Comparison of ENCODE assay signal across 1 cellular context in the genomic region with DNA sequence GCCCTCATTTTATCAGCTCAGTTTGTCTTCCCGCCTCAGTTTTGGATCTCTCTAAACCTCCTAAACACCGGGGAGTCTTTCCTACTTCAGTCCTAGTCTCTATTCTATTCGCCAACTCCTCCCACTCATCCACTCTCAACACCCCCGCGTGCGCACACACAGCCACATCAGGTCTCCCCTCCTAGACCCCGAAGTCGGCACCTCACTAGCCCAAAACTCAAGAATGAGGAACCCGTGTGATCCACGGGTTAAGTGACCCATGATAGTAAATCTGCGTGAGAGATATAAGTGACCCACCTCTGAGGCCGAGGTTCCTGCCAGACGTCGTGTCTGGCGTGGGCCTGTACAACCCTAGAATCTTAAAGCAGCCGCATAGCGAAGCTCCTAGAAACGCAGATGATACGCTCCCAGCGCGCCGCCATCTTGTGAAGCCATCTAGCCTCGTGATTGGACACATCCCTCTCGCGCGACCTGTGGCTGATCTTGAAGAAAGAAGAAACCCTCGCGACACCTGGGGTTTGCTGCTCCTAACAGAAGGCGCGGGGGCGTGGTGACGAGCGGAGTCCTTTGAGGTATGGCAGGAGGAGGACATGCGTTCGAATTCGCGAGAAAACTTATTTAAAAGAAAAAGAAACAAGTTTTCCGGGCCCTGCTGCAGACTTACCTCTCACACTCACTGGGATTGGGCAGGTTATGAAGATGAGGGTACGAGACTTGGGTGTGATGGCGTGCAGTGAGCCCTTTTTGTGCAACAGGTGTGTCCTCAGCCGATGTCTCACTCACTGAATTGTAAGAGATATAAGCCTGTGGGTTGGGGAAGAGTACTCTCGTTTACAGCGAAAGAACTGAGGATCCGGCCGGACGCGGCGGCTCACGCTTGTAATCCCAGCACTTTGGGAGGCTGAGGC.
A peak's percentile ranks its signal among the peaks of the same experiment; 100 is the strongest.
TF ChIP-seq lines count a peak whose summit lies in the region.

A gene with protein sequence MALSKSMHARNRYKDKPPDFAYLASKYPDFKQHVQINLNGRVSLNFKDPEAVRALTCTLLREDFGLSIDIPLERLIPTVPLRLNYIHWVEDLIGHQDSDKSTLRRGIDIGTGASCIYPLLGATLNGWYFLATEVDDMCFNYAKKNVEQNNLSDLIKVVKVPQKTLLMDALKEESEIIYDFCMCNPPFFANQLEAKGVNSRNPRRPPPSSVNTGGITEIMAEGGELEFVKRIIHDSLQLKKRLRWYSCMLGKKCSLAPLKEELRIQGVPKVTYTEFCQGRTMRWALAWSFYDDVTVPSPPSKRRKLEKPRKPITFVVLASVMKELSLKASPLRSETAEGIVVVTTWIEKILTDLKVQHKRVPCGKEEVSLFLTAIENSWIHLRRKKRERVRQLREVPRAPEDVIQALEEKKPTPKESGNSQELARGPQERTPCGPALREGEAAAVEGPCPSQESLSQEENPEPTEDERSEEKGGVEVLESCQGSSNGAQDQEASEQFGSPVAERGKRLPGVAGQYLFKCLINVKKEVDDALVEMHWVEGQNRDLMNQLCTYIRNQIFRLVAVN (minus strand): TSS at position 427 of the 908 bp plus-strand sequence. CDS start 9,557 bp downstream, outside the sequence.

TF ChIP-seq in HepG2, 621 proteins besides CTCF, POLR2A, EP300 and RAD21 (continued from another document):
- TF ChIP-seq, protein P1, sequence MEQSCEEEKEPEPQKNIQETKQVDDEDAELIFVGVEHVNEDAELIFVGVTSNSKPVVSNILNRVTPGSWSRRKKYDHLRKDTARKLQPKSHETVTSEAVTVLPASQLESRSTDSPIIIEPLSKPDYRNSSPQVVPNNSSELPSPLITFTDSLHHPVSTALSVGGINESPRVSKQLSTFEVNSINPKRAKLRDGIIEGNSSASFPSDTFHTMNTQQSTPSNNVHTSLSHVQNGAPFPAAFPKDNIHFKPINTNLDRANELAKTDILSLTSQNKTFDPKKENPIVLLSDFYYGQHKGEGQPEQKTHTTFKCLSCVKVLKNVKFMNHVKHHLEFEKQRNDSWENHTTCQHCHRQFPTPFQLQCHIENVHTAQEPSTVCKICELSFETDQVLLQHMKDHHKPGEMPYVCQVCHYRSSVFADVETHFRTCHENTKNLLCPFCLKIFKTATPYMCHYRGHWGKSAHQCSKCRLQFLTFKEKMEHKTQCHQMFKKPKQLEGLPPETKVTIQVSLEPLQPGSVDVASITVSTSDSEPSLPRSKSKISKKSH (CRISPR knock-in tag; IDR thresholded peaks at IDR 0.05; ENCODE audit: borderline replicate concordance), result peak; percentile 54; the same call in 1 of the 2 replicates
- no peak for TF ChIP-seq REXO4 (CRISPR knock-in tag; IDR thresholded peaks at IDR 0.05; ENCODE audit: borderline replicate concordance)
- TF ChIP-seq ZNF670 (CRISPR knock-in tag; IDR thresholded peaks at IDR 0.05; ENCODE audit: borderline replicate concordance), result no peak
- TF ChIP-seq, protein P2, sequence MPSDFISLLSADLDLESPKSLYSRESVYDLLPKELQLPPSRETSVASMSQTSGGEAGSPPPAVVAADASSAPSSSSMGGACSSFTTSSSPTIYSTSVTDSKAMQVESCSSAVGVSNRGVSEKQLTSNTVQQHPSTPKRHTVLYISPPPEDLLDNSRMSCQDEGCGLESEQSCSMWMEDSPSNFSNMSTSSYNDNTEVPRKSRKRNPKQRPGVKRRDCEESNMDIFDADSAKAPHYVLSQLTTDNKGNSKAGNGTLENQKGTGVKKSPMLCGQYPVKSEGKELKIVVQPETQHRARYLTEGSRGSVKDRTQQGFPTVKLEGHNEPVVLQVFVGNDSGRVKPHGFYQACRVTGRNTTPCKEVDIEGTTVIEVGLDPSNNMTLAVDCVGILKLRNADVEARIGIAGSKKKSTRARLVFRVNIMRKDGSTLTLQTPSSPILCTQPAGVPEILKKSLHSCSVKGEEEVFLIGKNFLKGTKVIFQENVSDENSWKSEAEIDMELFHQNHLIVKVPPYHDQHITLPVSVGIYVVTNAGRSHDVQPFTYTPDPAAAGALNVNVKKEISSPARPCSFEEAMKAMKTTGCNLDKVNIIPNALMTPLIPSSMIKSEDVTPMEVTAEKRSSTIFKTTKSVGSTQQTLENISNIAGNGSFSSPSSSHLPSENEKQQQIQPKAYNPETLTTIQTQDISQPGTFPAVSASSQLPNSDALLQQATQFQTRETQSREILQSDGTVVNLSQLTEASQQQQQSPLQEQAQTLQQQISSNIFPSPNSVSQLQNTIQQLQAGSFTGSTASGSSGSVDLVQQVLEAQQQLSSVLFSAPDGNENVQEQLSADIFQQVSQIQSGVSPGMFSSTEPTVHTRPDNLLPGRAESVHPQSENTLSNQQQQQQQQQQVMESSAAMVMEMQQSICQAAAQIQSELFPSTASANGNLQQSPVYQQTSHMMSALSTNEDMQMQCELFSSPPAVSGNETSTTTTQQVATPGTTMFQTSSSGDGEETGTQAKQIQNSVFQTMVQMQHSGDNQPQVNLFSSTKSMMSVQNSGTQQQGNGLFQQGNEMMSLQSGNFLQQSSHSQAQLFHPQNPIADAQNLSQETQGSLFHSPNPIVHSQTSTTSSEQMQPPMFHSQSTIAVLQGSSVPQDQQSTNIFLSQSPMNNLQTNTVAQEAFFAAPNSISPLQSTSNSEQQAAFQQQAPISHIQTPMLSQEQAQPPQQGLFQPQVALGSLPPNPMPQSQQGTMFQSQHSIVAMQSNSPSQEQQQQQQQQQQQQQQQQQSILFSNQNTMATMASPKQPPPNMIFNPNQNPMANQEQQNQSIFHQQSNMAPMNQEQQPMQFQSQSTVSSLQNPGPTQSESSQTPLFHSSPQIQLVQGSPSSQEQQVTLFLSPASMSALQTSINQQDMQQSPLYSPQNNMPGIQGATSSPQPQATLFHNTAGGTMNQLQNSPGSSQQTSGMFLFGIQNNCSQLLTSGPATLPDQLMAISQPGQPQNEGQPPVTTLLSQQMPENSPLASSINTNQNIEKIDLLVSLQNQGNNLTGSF (CRISPR knock-in tag; IDR thresholded peaks at IDR 0.05), result 0 out of 2 replicates have a peak, but pooled peaks have one; percentile 36
- TF ChIP-seq, protein P3, sequence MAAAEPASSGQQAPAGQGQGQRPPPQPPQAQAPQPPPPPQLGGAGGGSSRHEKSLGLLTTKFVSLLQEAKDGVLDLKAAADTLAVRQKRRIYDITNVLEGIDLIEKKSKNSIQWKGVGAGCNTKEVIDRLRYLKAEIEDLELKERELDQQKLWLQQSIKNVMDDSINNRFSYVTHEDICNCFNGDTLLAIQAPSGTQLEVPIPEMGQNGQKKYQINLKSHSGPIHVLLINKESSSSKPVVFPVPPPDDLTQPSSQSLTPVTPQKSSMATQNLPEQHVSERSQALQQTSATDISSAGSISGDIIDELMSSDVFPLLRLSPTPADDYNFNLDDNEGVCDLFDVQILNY (CRISPR knock-in tag; conservative IDR thresholded peaks at IDR 0.05), result peak; percentile 32; the same call in 1 of the 2 replicates
- no peak for TF ChIP-seq MBD4 (IDR thresholded peaks at IDR 0.05; ENCODE audit: borderline replicate concordance, low read length)
- peak; percentile 55 for TF ChIP-seq ZNF777 (CRISPR knock-in tag; IDR thresholded peaks at IDR 0.05)
- TF ChIP-seq, protein P4, sequence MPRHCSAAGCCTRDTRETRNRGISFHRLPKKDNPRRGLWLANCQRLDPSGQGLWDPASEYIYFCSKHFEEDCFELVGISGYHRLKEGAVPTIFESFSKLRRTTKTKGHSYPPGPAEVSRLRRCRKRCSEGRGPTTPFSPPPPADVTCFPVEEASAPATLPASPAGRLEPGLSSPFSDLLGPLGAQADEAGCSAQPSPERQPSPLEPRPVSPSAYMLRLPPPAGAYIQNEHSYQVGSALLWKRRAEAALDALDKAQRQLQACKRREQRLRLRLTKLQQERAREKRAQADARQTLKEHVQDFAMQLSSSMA (CRISPR knock-in tag; IDR thresholded peaks at IDR 0.05), result no peak
- peak; percentile 85 for TF ChIP-seq THAP11 (CRISPR knock-in tag; IDR thresholded peaks at IDR 0.05)
- TF ChIP-seq ZNF326 (CRISPR knock-in tag; IDR thresholded peaks at IDR 0.05; ENCODE audit: borderline replicate concordance), result no peak
- peak; percentile 43 for TF ChIP-seq IRF2 (CRISPR knock-in tag; IDR thresholded peaks at IDR 0.05)
- TF ChIP-seq, protein P5, sequence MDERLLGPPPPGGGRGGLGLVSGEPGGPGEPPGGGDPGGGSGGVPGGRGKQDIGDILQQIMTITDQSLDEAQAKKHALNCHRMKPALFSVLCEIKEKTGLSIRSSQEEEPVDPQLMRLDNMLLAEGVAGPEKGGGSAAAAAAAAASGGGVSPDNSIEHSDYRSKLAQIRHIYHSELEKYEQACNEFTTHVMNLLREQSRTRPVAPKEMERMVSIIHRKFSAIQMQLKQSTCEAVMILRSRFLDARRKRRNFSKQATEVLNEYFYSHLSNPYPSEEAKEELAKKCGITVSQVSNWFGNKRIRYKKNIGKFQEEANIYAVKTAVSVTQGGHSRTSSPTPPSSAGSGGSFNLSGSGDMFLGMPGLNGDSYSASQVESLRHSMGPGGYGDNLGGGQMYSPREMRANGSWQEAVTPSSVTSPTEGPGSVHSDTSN (CRISPR knock-in tag; IDR thresholded peaks at IDR 0.05), result no peak
- no peak for TF ChIP-seq SMARCE1 (IDR thresholded peaks at IDR 0.05; ENCODE audit: borderline replicate concordance)
- TF ChIP-seq EED (CRISPR knock-in tag; IDR thresholded peaks at IDR 0.05), result 0 out of 2 replicates have a peak, but pooled peaks have one; percentile 72
- TF ChIP-seq TRIM24 (CRISPR knock-in tag; IDR thresholded peaks at IDR 0.05), result no peak
- TF ChIP-seq SMAD9 (CRISPR knock-in tag; IDR thresholded peaks at IDR 0.05), result no peak
- 0 out of 2 replicates have a peak, but pooled peaks have one; percentile 6 for TF ChIP-seq ZNF629 (CRISPR knock-in tag; conservative IDR thresholded peaks at IDR 0.05)
- TF ChIP-seq ASH2L (IDR thresholded peaks at IDR 0.05; ENCODE audit: insufficient read length, low read depth, low read length), result peak; percentile 92
- TF ChIP-seq, protein P6, sequence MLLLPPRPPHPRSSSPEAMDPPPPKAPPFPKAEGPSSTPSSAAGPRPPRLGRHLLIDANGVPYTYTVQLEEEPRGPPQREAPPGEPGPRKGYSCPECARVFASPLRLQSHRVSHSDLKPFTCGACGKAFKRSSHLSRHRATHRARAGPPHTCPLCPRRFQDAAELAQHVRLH (CRISPR knock-in tag; IDR thresholded peaks at IDR 0.05; ENCODE audit: borderline replicate concordance, low read depth), result peak; percentile 70; the same call in 1 of the 2 replicates
- no peak; the same call in 1 of the 2 replicates for TF ChIP-seq ZNF558 (CRISPR knock-in tag; IDR thresholded peaks at IDR 0.05; ENCODE audit: borderline replicate concordance)
- TF ChIP-seq ARID2 (CRISPR knock-in tag; IDR thresholded peaks at IDR 0.05; ENCODE audit: borderline replicate concordance), result peak; percentile 63; the same call in 1 of the 2 replicates
- peak; percentile 68 for TF ChIP-seq BRD4 (CRISPR knock-in tag; IDR thresholded peaks at IDR 0.05)
- TF ChIP-seq, protein P7, sequence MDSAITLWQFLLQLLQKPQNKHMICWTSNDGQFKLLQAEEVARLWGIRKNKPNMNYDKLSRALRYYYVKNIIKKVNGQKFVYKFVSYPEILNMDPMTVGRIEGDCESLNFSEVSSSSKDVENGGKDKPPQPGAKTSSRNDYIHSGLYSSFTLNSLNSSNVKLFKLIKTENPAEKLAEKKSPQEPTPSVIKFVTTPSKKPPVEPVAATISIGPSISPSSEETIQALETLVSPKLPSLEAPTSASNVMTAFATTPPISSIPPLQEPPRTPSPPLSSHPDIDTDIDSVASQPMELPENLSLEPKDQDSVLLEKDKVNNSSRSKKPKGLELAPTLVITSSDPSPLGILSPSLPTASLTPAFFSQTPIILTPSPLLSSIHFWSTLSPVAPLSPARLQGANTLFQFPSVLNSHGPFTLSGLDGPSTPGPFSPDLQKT (CRISPR knock-in tag; IDR thresholded peaks at IDR 0.05; ENCODE audit: borderline replicate concordance), result no peak
- no peak for TF ChIP-seq FOXO1 (CRISPR knock-in tag; IDR thresholded peaks at IDR 0.05)
- peak; percentile 73; the same call in 1 of the 2 replicates for TF ChIP-seq HIVEP1 (CRISPR knock-in tag; IDR thresholded peaks at IDR 0.05)
- peak; percentile 75; the same call in 1 of the 2 replicates for TF ChIP-seq KMT2B (CRISPR knock-in tag; IDR thresholded peaks at IDR 0.05)
- TF ChIP-seq, protein P8, sequence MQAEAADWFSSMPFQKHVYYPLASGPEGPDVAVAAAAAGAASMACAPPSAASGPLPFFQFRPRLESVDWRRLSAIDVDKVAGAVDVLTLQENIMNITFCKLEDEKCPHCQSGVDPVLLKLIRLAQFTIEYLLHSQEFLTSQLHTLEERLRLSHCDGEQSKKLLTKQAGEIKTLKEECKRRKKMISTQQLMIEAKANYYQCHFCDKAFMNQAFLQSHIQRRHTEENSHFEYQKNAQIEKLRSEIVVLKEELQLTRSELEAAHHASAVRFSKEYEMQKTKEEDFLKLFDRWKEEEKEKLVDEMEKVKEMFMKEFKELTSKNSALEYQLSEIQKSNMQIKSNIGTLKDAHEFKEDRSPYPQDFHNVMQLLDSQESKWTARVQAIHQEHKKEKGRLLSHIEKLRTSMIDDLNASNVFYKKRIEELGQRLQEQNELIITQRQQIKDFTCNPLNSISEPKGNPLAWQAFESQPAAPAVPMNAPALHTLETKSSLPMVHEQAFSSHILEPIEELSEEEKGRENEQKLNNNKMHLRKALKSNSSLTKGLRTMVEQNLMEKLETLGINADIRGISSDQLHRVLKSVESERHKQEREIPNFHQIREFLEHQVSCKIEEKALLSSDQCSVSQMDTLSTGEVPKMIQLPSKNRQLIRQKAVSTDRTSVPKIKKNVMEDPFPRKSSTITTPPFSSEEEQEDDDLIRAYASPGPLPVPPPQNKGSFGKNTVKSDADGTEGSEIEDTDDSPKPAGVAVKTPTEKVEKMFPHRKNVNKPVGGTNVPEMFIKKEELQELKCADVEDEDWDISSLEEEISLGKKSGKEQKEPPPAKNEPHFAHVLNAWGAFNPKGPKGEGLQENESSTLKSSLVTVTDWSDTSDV (CRISPR knock-in tag; IDR thresholded peaks at IDR 0.05), result no peak
- TF ChIP-seq FOXK1 (CRISPR knock-in tag; IDR thresholded peaks at IDR 0.05; ENCODE audit: borderline replicate concordance, low read depth), result no peak
- TF ChIP-seq ZNF746 (CRISPR knock-in tag; IDR thresholded peaks at IDR 0.05), result no peak; the same call in 1 of the 2 replicates
- TF ChIP-seq FOSL1 (CRISPR knock-in tag; IDR thresholded peaks at IDR 0.05; ENCODE audit: borderline replicate concordance), result no peak
- no peak for TF ChIP-seq ZNF446 (CRISPR knock-in tag; IDR thresholded peaks at IDR 0.05)
- TF ChIP-seq ZNF329 (CRISPR knock-in tag; IDR thresholded peaks at IDR 0.05; ENCODE audit: low read depth), result 0 out of 2 replicates have a peak, but pooled peaks have one; percentile 27
- TF ChIP-seq TARDBP (CRISPR knock-in tag; IDR thresholded peaks at IDR 0.05), result peak; percentile 78
